In the genomic region with DNA sequence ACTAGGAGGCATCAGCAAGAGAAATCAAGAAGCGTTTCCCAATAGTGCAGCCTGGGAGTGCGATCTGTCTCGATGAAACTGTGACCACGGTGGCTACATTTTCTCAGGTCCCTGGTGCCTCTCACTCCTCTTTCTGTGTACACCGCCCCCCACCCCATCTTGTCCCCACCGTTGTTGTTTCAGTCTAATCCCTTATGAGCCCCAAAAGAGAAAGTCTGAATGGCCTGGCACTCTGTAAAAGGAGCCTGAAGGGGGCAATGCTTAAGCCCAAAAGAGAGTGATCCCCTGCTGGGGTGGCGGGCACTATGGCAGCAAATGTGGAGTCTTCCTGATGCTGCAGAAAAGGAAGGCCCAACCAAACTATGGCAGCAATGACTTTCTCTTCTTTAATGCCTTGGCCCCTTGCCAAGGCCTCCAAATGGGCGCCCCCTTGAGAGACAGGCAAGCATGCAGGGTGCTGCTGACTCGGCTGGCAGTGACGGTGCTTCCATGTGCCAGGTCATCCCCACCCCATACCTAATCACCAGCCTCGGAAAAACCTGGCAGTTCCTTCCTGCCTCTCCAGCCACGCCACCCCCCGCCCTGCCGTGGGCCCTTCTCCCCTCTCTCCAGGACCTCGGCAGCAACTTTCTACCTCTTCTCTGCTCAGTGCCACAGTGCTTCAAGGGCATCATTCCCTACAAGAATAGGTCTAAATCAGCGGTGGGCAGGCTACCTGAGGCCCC, we compare ENCODE assay signal across 1 cellular context.
TF ChIP-seq lines count a peak whose summit lies in the region.

No MANE protein-coding gene starts in this region.

TF ChIP-seq in H1, 55 proteins besides CTCF, POLR2A, EP300 and RAD21 (continued from another document):
- no peak for TF ChIP-seq JUN (IDR thresholded peaks at IDR 0.05; ENCODE audit: low read depth, low read length)
- TF ChIP-seq, protein P1, sequence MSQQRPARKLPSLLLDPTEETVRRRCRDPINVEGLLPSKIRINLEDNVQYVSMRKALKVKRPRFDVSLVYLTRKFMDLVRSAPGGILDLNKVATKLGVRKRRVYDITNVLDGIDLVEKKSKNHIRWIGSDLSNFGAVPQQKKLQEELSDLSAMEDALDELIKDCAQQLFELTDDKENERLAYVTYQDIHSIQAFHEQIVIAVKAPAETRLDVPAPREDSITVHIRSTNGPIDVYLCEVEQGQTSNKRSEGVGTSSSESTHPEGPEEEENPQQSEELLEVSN (IDR thresholded peaks at IDR 0.05), result no peak
- no peak for TF ChIP-seq PHF8 (conservative IDR thresholded peaks at IDR 0.05; ENCODE audit: low read depth, low read length)
- TF ChIP-seq TCF12 (IDR thresholded peaks at IDR 0.05; ENCODE audit: low read depth, low read length), result no peak
- TF ChIP-seq, protein P2, sequence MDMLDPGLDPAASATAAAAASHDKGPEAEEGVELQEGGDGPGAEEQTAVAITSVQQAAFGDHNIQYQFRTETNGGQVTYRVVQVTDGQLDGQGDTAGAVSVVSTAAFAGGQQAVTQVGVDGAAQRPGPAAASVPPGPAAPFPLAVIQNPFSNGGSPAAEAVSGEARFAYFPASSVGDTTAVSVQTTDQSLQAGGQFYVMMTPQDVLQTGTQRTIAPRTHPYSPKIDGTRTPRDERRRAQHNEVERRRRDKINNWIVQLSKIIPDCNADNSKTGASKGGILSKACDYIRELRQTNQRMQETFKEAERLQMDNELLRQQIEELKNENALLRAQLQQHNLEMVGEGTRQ (IDR thresholded peaks at IDR 0.05; ENCODE audit: low read length), result no peak
- no peak for TF ChIP-seq RFX5 (IDR thresholded peaks at IDR 0.05; ENCODE audit: borderline replicate concordance, low read depth, low read length)
- TF ChIP-seq SIX5 (IDR thresholded peaks at IDR 0.05; ENCODE audit: low read depth, low read length), result no peak
- no peak for TF ChIP-seq SP1 (IDR thresholded peaks at IDR 0.05; ENCODE audit: low read depth, low read length)
- TF ChIP-seq NRF1 (IDR thresholded peaks at IDR 0.05; ENCODE audit: low read depth, low read length), result no peak
- TF ChIP-seq RXRA (IDR thresholded peaks at IDR 0.05; ENCODE audit: insufficient read depth, low read depth, low read length), result no peak
- no peak for TF ChIP-seq SP2 (IDR thresholded peaks at IDR 0.05; ENCODE audit: low read length)
- TF ChIP-seq SRF (IDR thresholded peaks at IDR 0.05; ENCODE audit: low read depth, low read length), result no peak
TF ChIP-seq in H1: peak in this region for 0.
